ENCODE assay signal across 8 cellular contexts in the genomic region with DNA sequence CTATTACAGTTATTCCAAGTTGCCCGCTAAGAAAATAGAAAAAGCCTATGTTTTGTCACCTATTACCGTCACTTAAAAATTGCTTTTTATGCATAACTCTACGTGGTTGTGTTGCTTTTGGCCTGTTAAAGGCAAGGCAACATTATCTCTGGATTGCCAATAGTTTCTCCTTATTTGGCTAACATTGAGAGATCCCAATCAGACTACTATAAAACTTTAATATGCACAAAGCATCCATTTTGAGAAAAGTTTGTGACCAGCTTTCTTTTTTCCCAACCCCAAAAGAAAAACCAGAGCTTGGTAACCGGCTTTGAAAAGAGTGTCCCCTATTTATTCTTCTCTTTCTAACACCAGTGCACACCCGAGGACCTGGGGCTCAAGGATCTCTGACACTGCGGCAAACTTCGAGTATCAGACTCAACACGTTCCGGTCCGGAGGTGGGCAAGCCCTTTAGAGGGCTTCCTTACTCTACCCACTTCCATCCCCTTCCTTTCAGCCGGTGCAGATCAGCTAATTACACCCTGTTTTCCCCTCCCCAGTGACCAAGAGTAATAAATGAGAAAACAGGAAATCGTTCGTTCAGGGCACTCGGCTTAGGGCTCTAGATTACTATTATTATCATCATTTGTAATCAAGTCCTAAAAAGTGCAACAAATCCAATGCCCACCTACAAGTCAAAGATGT. TPM values are rescaled to one million over a fixed set of nuclear protein-coding genes. Genes with fewer than 3 reads are reported as not detected.
DNase-seq lines count a peak whose midpoint lies in the region; ATAC-seq and TF ChIP-seq lines count a peak whose summit lies in the region.

No MANE protein-coding gene starts in this region.

- peak overlapping the region; percentile 99 for H3K27ac Mint-ChIP-seq in effector memory CD8-positive, alpha-beta T cell

- intact Hi-C loops in mucosa of descending colon (cut with DNase I, micrococcal nuclease): loop anchor here in 1 of 2 donors (10.0 kb wide), 1 partner anchor 121 kb away; no protein-coding TSS in a partner anchor
- intact Hi-C loops in aorta (cut with DNase I): loop anchor here (2.0 to 10.0 kb wide), 8 partner anchors 49 to 509 kb away; partner anchors contain the start of gene PAWR (in 1 of the 2)

- H3K27me3 Mint-ChIP-seq in effector memory CD8-positive, alpha-beta T cell: no peaks in the 10 kb centered on the region

- peak overlapping the region; percentile 94 to 98 for H3K4me3 Mint-ChIP-seq in effector memory CD8-positive, alpha-beta T cell

- 0% methylated on average over 14 of the region's 14 CpGs for WGBS in aorta, 2 donors

- H3K9me3 Mint-ChIP-seq in effector memory CD8-positive, alpha-beta T cell: no peaks in the 10 kb centered on the region

- peaks cover 21% of the 10 kb centered on the region for H3K36me3 Mint-ChIP-seq in effector memory CD8-positive, alpha-beta T cell (ENCODE audit: insufficient read depth)

- DNase-seq in NCI-H2107 treated with DMSO at 0.1 percent for 48 hours (lab: John Stamatoyannopoulos, UW; ENCODE audit: unreplicated experiment) (peak; percentile 30), NCI-H2107 (lab: John Stamatoyannopoulos, UW) (no peak), SK-MEL-5 (ENCODE audit: low read depth, low spot score) (peak; percentile 4), mucosa of descending colon (peak in 1 of 3 donors; percentile 29), aorta (no peak), COLO668 (lab: John Stamatoyannopoulos, UW; ENCODE audit: unreplicated experiment) (no peak)
- peak in 1 of 3 experiments; percentile 9 for DNase-seq in effector memory CD8-positive, alpha-beta T cell

- H3K4me1 ChIP-seq in mucosa of descending colon (ENCODE audit: low read depth) (peaks cover 9% of the 10 kb centered on the region), aorta (ENCODE audit: control insufficient read depth in 1 of 2, insufficient read depth in 2 of 2, low read length in 2 of 2) (no peaks in the 10 kb centered on the region)

- no peak for TF ChIP-seq CTCF in mucosa of descending colon (IDR thresholded peaks at IDR 0.05)

- peak; percentile 7 for ATAC-seq in HG02943 (IDR thresholded peaks at IDR 0.05; ENCODE audit: low read depth, unreplicated experiment)
- ATAC-seq in effector memory CD8-positive, alpha-beta T cell (replicated peaks): no peak
- peak; percentile 1 for ATAC-seq in mucosa of descending colon
- no peak for ATAC-seq in aorta (ENCODE audit: low FRiP score)

- H3K9me3 ChIP-seq in mucosa of descending colon (no peaks in the 10 kb centered on the region), aorta (ENCODE audit: control insufficient read depth, low read length) (no peaks in the 10 kb centered on the region)

- H3K27ac ChIP-seq in aorta (ENCODE audit: low read depth in 1 of 2, low read length in 2 of 2): peak overlapping the region; percentile 88 to 96

- no peaks in the 10 kb centered on the region for H3K27me3 ChIP-seq in aorta (ENCODE audit: control insufficient read depth in 1 of 2, insufficient read depth in 2 of 2, low read length in 1 of 2)

- H3K4me3 ChIP-seq in mucosa of descending colon: peak overlapping the region; percentile 86
- peak overlapping the region; percentile 46 to 79 for H3K4me3 ChIP-seq in aorta (ENCODE audit: low read length in 2 of 2)

- peaks cover 34 to 45% of the 10 kb centered on the region in 2 donors for H3K4me1 Mint-ChIP-seq in effector memory CD8-positive, alpha-beta T cell (ENCODE audit: low read depth in 2 of 2)

- no peaks in the 10 kb centered on the region for H3K36me3 ChIP-seq in mucosa of descending colon (ENCODE audit: low read depth)
- no peaks in the 10 kb centered on the region for H3K36me3 ChIP-seq in aorta (ENCODE audit: control insufficient read depth in 1 of 2, insufficient read depth in 2 of 2, low read length in 1 of 2)

- in situ Hi-C loops in SK-MEL-5 (cut with HindIII; ENCODE audit: low pct_unique_long_range_greater_than_20kb, low sequenced_read_pairs): no loop called here

RNA-seq across cellular contexts. Expression of gene PPP1R12A, which starts 1.2 kb away (rescaled TPM):
- total RNA-seq in SK-MEL-5 (2014; rRNA removed; shearing (Covaris generic)): 41.4 and 44.4 TPM in 2 replicates
- polyA plus RNA-seq in SK-MEL-5 (2015; cell fraction: cytosol; rRNA removed): 19.2 and 23.3 TPM in 2 replicates
- 106 and 108 TPM in 2 replicates for polyA plus RNA-seq in SK-MEL-5 (2015; cell fraction: nucleus; rRNA removed)
- 100 to 1,000 TPM in 1 of 3 donors, 10 to 100 TPM in 2; 63.7 to 253 (median 74.3) TPM for total RNA-seq in mucosa of descending colon
- total RNA-seq in aorta: 100 to 1,000 TPM; 194 to 287 TPM
- 100 to 1,000 TPM in 1 of 2 donors, 10 to 100 TPM in 1; 24.8 to 274 TPM for polyA plus RNA-seq in aorta

Comparison
In these comparisons a context has a peak if more than half of its experiments do, and no peak if none do; other contexts are left out.
1. DNase-seq: peak in NCI-H2107 treated with DMSO at 0.1 percent for 48 hours (single experiment) and SK-MEL-5 (single experiment); none in NCI-H2107 (single experiment), aorta (0 of 2) and COLO668 (single experiment).
2. ATAC-seq: peak in HG02943 (single experiment) and mucosa of descending colon (single experiment); none in effector memory CD8-positive, alpha-beta T cell (single experiment) and aorta (single experiment).